Comparison of ENCODE assay signal across 8 cellular contexts in the genomic region with DNA sequence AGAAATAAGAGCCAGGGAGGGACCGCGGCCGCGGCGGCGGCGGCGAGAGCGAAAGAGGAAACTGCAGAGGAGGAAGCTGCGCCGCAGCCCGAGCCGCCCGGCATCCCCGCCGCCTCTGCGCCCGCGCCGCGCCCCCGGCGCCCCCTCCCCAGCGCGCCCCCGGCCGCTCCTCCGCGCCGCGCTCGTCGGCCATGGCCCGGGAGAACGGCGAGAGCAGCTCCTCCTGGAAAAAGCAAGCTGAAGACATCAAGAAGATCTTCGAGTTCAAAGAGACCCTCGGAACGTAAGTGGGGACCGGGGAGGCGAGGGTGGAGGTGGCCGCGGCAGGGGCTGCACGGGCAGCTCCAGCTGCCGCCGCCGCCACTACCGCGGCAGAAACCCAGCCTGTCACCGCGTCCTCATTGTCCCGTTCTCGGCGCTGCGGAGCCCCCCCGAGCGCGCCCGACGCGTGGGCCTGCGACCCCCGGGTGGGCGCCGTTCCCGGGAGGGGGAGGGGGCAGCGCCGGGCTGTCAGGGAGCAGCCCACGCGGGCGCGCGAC. TPM values are rescaled to one million over a fixed set of nuclear protein-coding genes. Genes with fewer than 3 reads are reported as not detected.
DNase-seq lines count a peak whose midpoint lies in the region; ATAC-seq and TF ChIP-seq lines count a peak whose summit lies in the region.

No MANE protein-coding gene starts in this region.

- no peaks in the 10 kb centered on the region for H3K27me3 Mint-ChIP-seq in stimulated activated memory B cell treated with anti-CD40 and anti-IgM and Interleukin-4, amounts not matched to agents 10 μg/mL and 1 μg/mL and 100 μg/mL, for 72 hours

- H3K27ac Mint-ChIP-seq in stimulated activated memory B cell treated with anti-CD40 and anti-IgM and Interleukin-4, amounts not matched to agents 10 μg/mL and 1 μg/mL and 100 μg/mL, for 72 hours, result peak overlapping the region; percentile 95

- no peaks in the 10 kb centered on the region for H3K9me2 ChIP-seq in hepatocyte (replicated peaks; ENCODE audit: insufficient read depth)

- H3K4me1 Mint-ChIP-seq in stimulated activated memory B cell treated with anti-CD40 and anti-IgM and Interleukin-4, amounts not matched to agents 10 μg/mL and 1 μg/mL and 100 μg/mL, for 72 hours, result peaks cover 61% of the 10 kb centered on the region

- H3K27ac ChIP-seq in VCaP (peak overlapping the region; percentile 80), hepatocyte (peak overlapping the region; percentile 46)

- peak overlapping the region; percentile 84 for H2AFZ ChIP-seq in hepatocyte

- TF ChIP-seq CTCF in VCaP (conservative IDR thresholded peaks at IDR 0.05) (no peak), hepatocyte (IDR thresholded peaks at IDR 0.05; ENCODE audit: poor library complexity) (no peak)

- peak overlapping the region; percentile 99 for H3K4me3 Mint-ChIP-seq in stimulated activated memory B cell treated with anti-CD40 and anti-IgM and Interleukin-4, amounts not matched to agents 10 μg/mL and 1 μg/mL and 100 μg/mL, for 72 hours

- no peaks in the 10 kb centered on the region for H4K20me1 ChIP-seq in hepatocyte (ENCODE audit: insufficient read depth, poor library complexity, severe bottlenecking)

- H3K9me3 Mint-ChIP-seq in stimulated activated memory B cell treated with anti-CD40 and anti-IgM and Interleukin-4, amounts not matched to agents 10 μg/mL and 1 μg/mL and 100 μg/mL, for 72 hours, result no peaks in the 10 kb centered on the region

- WGBS in hepatocyte (ENCODE audit: low lambda C conversion rate, missing lambda C conversion rate), result 0% methylated on average over 14 of the region's 73 CpGs

- no peaks in the 10 kb centered on the region for H3K4me1 ChIP-seq in hepatocyte (ENCODE audit: insufficient read depth)

- H3K36me3 ChIP-seq in hepatocyte (replicated peaks; ENCODE audit: insufficient read depth, low read depth), result no peaks in the 10 kb centered on the region

- peak overlapping the region; percentile 90 for H3K4me3 ChIP-seq in hepatocyte

- H3K9me3 ChIP-seq in hepatocyte (ENCODE audit: low read depth), result no peaks in the 10 kb centered on the region

- peaks cover 24% of the 10 kb centered on the region for H3K27me3 ChIP-seq in hepatocyte

- H3K36me3 Mint-ChIP-seq in stimulated activated memory B cell treated with anti-CD40 and anti-IgM and Interleukin-4, amounts not matched to agents 10 μg/mL and 1 μg/mL and 100 μg/mL, for 72 hours, result peaks cover 10% of the 10 kb centered on the region

- DNase-seq in hepatocyte (ENCODE audit: low spot score) (no peak), NCI-H2081 treated with DMSO at 0.1 percent for 48 hours (lab: John Stamatoyannopoulos, UW) (no peak), Ammon's horn (ENCODE audit: low spot score) (no peak), amygdala (lab: John Stamatoyannopoulos, UW) (no peak)

- ATAC-seq in GM18519 (IDR thresholded peaks at IDR 0.05; ENCODE audit: low FRiP score, unreplicated experiment) (peak; percentile 27), HG02798 (IDR thresholded peaks at IDR 0.05; ENCODE audit: poor library complexity, unreplicated experiment) (peak; percentile 1)
- peak; percentile 0 for ATAC-seq in stimulated activated memory B cell treated with anti-CD40 and anti-IgM and Interleukin-4, amounts not matched to agents 10 μg/mL and 1 μg/mL and 100 μg/mL, for 72 hours

- H3K4me2 ChIP-seq in hepatocyte, result peak overlapping the region; percentile 100

- no peaks in the 10 kb centered on the region for H3K79me2 ChIP-seq in hepatocyte

RNA-seq across cellular contexts. Expression of a gene that starts 0.3 kb away (rescaled TPM):
- 1.8 and 3.5 TPM in 2 replicates for total RNA-seq in hepatocyte
- polyA plus RNA-seq in hepatocyte, result 3.6 and 6.0 TPM in 2 replicates
